In the genomic region with DNA sequence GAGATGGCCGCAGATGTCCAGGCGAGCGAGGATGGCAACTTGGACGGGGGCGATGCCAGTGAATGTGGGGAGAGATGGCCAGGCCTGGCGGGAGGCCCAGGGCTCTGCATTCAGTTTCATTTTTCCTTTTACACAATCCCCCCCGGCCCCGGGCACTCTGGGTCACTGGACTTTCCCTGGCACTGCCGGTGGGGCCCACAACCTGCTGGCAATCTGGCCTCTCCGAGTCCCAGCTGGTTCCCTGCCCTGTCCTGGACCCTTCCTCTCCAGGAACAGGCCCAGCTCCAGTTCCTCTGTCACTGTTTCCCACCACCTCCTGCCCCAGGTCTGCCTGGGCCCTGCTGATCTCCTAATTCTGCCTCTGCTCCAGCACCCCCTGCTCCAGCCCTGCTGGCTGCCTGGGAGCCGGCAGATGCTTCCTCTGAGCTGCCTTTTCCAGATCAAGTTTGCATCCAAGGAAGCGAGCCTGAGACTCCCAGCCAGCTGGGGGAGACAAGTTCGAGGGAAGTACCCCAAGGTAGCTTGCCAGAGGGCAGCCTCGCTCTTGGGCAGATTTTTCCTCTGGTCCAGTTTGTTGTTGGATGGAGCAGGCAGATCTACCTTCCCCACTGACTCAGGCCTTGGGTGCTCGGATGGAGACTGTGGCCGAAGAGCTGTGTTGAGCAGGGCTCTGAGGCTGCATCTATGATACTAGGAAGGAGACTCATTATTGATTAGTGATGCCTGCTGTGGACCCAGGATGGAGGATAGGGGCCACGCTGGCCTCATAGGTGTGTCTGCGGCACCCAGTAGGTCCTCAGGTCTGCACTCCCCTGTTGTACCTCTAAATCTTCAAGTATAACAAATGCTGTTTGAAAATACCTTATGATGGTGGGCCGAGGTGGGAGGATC, we compare ENCODE assay signal across 2 cellular contexts.
TF ChIP-seq lines count a peak whose summit lies in the region.

No MANE protein-coding gene starts in this region.

TF ChIP-seq in IMR-90, 13 proteins besides CTCF, POLR2A, EP300 and RAD21:
- no peak for TF ChIP-seq USF2 (IDR thresholded peaks at IDR 0.05; ENCODE audit: low read depth, low read length)
- TF ChIP-seq MAFK (IDR thresholded peaks at IDR 0.05; ENCODE audit: low read depth, low read length), result no peak
- no peak for TF ChIP-seq RCOR1 (IDR thresholded peaks at IDR 0.05; ENCODE audit: insufficient replicate concordance, low read length)
- TF ChIP-seq NFE2L2 (IDR thresholded peaks at IDR 0.05; ENCODE audit: low read depth, low read length), result no peak
TF ChIP-seq in IMR-90: peak in this region for 0.

TF ChIP-seq in HepG2, 621 proteins besides CTCF, POLR2A, EP300 and RAD21 (continues in another document):
- TF ChIP-seq ZSCAN20 (CRISPR knock-in tag; IDR thresholded peaks at IDR 0.05; ENCODE audit: borderline replicate concordance) (no peak), HMG20A (CRISPR knock-in tag; IDR thresholded peaks at IDR 0.05; ENCODE audit: borderline replicate concordance) (no peak; the same call in 1 of the 2 replicates), ZNF343 (CRISPR knock-in tag; IDR thresholded peaks at IDR 0.05) (peak; percentile 38; the same call in 1 of the 2 replicates), ETV6 (CRISPR knock-in tag; conservative IDR thresholded peaks at IDR 0.05) (0 out of 2 replicates have a peak, but pooled peaks have one; percentile 61), PAX8 (CRISPR knock-in tag; IDR thresholded peaks at IDR 0.05; ENCODE audit: borderline replicate concordance) (no peak), IKZF4 (CRISPR knock-in tag; IDR thresholded peaks at IDR 0.05; ENCODE audit: borderline replicate concordance, low read depth, not compliant biosample characterization) (peak; percentile 71), KMT2A (CRISPR knock-in tag; IDR thresholded peaks at IDR 0.05) (0 out of 2 replicates have a peak, but pooled peaks have one; percentile 2), HES4 (CRISPR knock-in tag; IDR thresholded peaks at IDR 0.05; ENCODE audit: borderline replicate concordance) (no peak), ZNF570 (CRISPR knock-in tag; IDR thresholded peaks at IDR 0.05; ENCODE audit: borderline replicate concordance) (no peak), ZNF547 (CRISPR knock-in tag; IDR thresholded peaks at IDR 0.05) (no peak), RBM39 (IDR thresholded peaks at IDR 0.05; ENCODE audit: low read depth, low read length, poor library complexity, severe bottlenecking) (peak; percentile 40), ZKSCAN1 (IDR thresholded peaks at IDR 0.05; ENCODE audit: low read length) (peak; percentile 96), STAG1 (CRISPR knock-in tag; IDR thresholded peaks at IDR 0.05) (peak; percentile 42), RNF219 (CRISPR knock-in tag; IDR thresholded peaks at IDR 0.05) (no peak), HOXA9 (CRISPR knock-in tag; IDR thresholded peaks at IDR 0.05; ENCODE audit: borderline replicate concordance) (no peak), DNMT1 (CRISPR knock-in tag; IDR thresholded peaks at IDR 0.05) (no peak), HNRNPLL (IDR thresholded peaks at IDR 0.05; ENCODE audit: low read depth, low read length, poor library complexity, severe bottlenecking) (peak; percentile 22), CEBPG (CRISPR knock-in tag; IDR thresholded peaks at IDR 0.05) (no peak), HINFP (CRISPR knock-in tag; IDR thresholded peaks at IDR 0.05; ENCODE audit: low read depth) (peak; percentile 29; the same call in 1 of the 2 replicates), THAP11 (CRISPR knock-in tag; IDR thresholded peaks at IDR 0.05) (0 out of 2 replicates have a peak, but pooled peaks have one; percentile 34), ISL2 (CRISPR knock-in tag; IDR thresholded peaks at IDR 0.05) (no peak), ZNF616 (CRISPR knock-in tag; IDR thresholded peaks at IDR 0.05; ENCODE audit: low read depth) (no peak; the same call in 1 of the 2 replicates), NFIC (IDR thresholded peaks at IDR 0.05; ENCODE audit: low read length) (no peak), POGZ (CRISPR knock-in tag; IDR thresholded peaks at IDR 0.05) (no peak), HOXA5 (CRISPR knock-in tag; IDR thresholded peaks at IDR 0.05) (0 out of 2 replicates have a peak, but pooled peaks have one; percentile 20), ZNF136 (CRISPR knock-in tag; IDR thresholded peaks at IDR 0.05; ENCODE audit: low read depth) (0 out of 2 replicates have a peak, but pooled peaks have one; percentile 21), ZNF230 (CRISPR knock-in tag; IDR thresholded peaks at IDR 0.05) (peak; percentile 63; the same call in 1 of the 2 replicates), ATF5 (CRISPR knock-in tag; IDR thresholded peaks at IDR 0.05; ENCODE audit: low read depth) (no peak), HHEX (CRISPR knock-in tag; IDR thresholded peaks at IDR 0.05) (0 out of 2 replicates have a peak, but pooled peaks have one; percentile 10), ZMYM3 (CRISPR knock-in tag; IDR thresholded peaks at IDR 0.05) (peak; percentile 65; the same call in 1 of the 2 replicates), HIVEP1 (CRISPR knock-in tag; IDR thresholded peaks at IDR 0.05) (peak; percentile 25; the same call in 1 of the 2 replicates), FLYWCH1 (CRISPR knock-in tag; IDR thresholded peaks at IDR 0.05) (0 out of 2 replicates have a peak, but pooled peaks have one; percentile 2), ZNF430 (CRISPR knock-in tag; IDR thresholded peaks at IDR 0.05) (0 out of 2 replicates have a peak, but pooled peaks have one; percentile 1), ZFX (CRISPR knock-in tag; IDR thresholded peaks at IDR 0.05; ENCODE audit: low read depth) (peak; percentile 67), NR0B2 (CRISPR knock-in tag; IDR thresholded peaks at IDR 0.05) (no peak), MYPOP (CRISPR knock-in tag; IDR thresholded peaks at IDR 0.05) (no peak), MAZ (IDR thresholded peaks at IDR 0.05; ENCODE audit: borderline replicate concordance, low read depth, low read length) (0 out of 2 replicates have a peak, but pooled peaks have one; percentile 3), MAZ (CRISPR knock-in tag; IDR thresholded peaks at IDR 0.05; ENCODE audit: low read depth) (no peak), NR2F6 (IDR thresholded peaks at IDR 0.05) (no peak), NR2F6 (CRISPR knock-in tag; IDR thresholded peaks at IDR 0.05) (no peak), RXRA (CRISPR knock-in tag; IDR thresholded peaks at IDR 0.05) (0 out of 2 replicates have a peak, but pooled peaks have one; percentile 17), MYNN (CRISPR knock-in tag; IDR thresholded peaks at IDR 0.05; ENCODE audit: low read depth) (no peak), ZNF121 (CRISPR knock-in tag; IDR thresholded peaks at IDR 0.05) (no peak), KDM2A (CRISPR knock-in tag; IDR thresholded peaks at IDR 0.05; ENCODE audit: borderline replicate concordance, low read depth) (peak; percentile 65; the same call in 1 of the 2 replicates), ZNF704 (CRISPR knock-in tag; IDR thresholded peaks at IDR 0.05; ENCODE audit: borderline replicate concordance) (0 out of 2 replicates have a peak, but pooled peaks have one; percentile 6), KLF16 (CRISPR knock-in tag; IDR thresholded peaks at IDR 0.05) (no peak), DPF2 (CRISPR knock-in tag; IDR thresholded peaks at IDR 0.05; ENCODE audit: borderline replicate concordance, low read depth) (peak; percentile 46; the same call in 1 of the 2 replicates), ZNF232 (CRISPR knock-in tag; IDR thresholded peaks at IDR 0.05; ENCODE audit: borderline replicate concordance) (no peak), NCOA1 (CRISPR knock-in tag; IDR thresholded peaks at IDR 0.05) (0 out of 2 replicates have a peak, but pooled peaks have one; percentile 27), MTA3 (CRISPR knock-in tag; IDR thresholded peaks at IDR 0.05) (no peak)
- TF ChIP-seq, protein P1, sequence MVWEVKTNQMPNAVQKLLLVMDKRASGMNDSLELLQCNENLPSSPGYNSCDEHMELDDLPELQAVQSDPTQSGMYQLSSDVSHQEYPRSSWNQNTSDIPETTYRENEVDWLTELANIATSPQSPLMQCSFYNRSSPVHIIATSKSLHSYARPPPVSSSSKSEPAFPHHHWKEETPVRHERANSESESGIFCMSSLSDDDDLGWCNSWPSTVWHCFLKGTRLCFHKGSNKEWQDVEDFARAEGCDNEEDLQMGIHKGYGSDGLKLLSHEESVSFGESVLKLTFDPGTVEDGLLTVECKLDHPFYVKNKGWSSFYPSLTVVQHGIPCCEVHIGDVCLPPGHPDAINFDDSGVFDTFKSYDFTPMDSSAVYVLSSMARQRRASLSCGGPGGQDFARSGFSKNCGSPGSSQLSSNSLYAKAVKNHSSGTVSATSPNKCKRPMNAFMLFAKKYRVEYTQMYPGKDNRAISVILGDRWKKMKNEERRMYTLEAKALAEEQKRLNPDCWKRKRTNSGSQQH (CRISPR knock-in tag; IDR thresholded peaks at IDR 0.05; ENCODE audit: low read depth), result no peak
- TF ChIP-seq, protein P2, sequence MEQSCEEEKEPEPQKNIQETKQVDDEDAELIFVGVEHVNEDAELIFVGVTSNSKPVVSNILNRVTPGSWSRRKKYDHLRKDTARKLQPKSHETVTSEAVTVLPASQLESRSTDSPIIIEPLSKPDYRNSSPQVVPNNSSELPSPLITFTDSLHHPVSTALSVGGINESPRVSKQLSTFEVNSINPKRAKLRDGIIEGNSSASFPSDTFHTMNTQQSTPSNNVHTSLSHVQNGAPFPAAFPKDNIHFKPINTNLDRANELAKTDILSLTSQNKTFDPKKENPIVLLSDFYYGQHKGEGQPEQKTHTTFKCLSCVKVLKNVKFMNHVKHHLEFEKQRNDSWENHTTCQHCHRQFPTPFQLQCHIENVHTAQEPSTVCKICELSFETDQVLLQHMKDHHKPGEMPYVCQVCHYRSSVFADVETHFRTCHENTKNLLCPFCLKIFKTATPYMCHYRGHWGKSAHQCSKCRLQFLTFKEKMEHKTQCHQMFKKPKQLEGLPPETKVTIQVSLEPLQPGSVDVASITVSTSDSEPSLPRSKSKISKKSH (CRISPR knock-in tag; IDR thresholded peaks at IDR 0.05; ENCODE audit: borderline replicate concordance), result peak; percentile 56; the same call in 1 of the 2 replicates
- TF ChIP-seq, protein P3, sequence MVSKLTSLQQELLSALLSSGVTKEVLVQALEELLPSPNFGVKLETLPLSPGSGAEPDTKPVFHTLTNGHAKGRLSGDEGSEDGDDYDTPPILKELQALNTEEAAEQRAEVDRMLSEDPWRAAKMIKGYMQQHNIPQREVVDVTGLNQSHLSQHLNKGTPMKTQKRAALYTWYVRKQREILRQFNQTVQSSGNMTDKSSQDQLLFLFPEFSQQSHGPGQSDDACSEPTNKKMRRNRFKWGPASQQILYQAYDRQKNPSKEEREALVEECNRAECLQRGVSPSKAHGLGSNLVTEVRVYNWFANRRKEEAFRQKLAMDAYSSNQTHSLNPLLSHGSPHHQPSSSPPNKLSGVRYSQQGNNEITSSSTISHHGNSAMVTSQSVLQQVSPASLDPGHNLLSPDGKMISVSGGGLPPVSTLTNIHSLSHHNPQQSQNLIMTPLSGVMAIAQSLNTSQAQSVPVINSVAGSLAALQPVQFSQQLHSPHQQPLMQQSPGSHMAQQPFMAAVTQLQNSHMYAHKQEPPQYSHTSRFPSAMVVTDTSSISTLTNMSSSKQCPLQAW (CRISPR knock-in tag; IDR thresholded peaks at IDR 0.05), result peak; percentile 65; the same call in 1 of the 2 replicates
